18 cellular contexts compared by ENCODE assay signal in the genomic region with DNA sequence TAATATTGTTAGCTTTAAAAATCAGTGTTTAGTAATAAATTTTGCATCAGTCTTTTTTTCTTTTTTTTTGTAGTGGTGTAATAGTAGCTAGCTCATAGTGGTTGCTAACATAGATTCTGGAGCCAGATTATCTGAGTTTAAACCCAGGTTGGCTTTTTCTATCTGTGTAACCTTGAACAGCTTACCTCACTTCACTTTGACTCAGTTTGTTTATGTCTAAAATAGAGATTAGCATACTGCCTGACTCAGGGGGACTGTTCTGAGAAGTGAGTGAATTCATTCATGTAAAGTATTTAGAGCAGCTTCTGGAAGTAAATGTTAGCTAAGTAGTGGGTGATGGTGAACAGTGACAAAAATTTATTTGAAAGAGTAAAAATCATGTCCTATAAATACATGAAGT. TPM values are rescaled to one million over a fixed set of nuclear protein-coding genes. Genes with fewer than 3 reads are reported as not detected.
DNase-seq lines count a peak whose midpoint lies in the region; ATAC-seq and TF ChIP-seq lines count a peak whose summit lies in the region.
"Had no signal": no experiment of that assay in that cellular context is flagged by ENCODE, and none has a peak within 500 bp of the region (broad histone marks: within the 10 kb centered on the region; RNA-seq: fewer than 3 reads in every experiment).

No MANE protein-coding gene starts in this region.

- peaks cover 37% of the 10 kb centered on the region for H3K36me3 ChIP-seq in ACC112 (ENCODE audit: insufficient read depth, low read length)
- peaks cover 24% of the 10 kb centered on the region for H3K36me3 ChIP-seq in lower lobe of right lung

- H3K27ac ChIP-seq in ACC112 (ENCODE audit: low read depth, low read length) (peak overlapping the region; percentile 10; the same call in 1 of the 2 replicates), lower lobe of right lung (no peak overlapping the region)
- H3K27ac ChIP-seq: psoas muscle had no signal

- H3K27me3 ChIP-seq in ACC112 (ENCODE audit: insufficient read depth, low read length) (no peaks in the 10 kb centered on the region), lower lobe of right lung (ENCODE audit: low read depth) (no peaks in the 10 kb centered on the region)

- no peak for TF ChIP-seq CTCF in chondrocyte (IDR thresholded peaks at IDR 0.05)
- no peak for TF ChIP-seq CTCF in osteocyte (IDR thresholded peaks at IDR 0.05)
- TF ChIP-seq CTCF in lower lobe of right lung (IDR thresholded peaks at IDR 0.05) = no peak

- no peak overlapping the region for H3K4me3 ChIP-seq in ACC112 (ENCODE audit: low read depth, low read length)
- H3K4me3 ChIP-seq in lower lobe of right lung = no peak overlapping the region
- H3K4me3 ChIP-seq: psoas muscle had no signal

- H3K36me3 Mint-ChIP-seq in chondrocyte (ENCODE audit: low read depth) (peaks cover 26% of the 10 kb centered on the region), osteocyte (ENCODE audit: unreplicated experiment) (peaks cover 45% of the 10 kb centered on the region)

- intact Hi-C loops in lower lobe of right lung (cut with DNase I) = no loop called here
- intact Hi-C loops in posterior cingulate gyrus (cut with DNase I) = no loop called here

- H2AFZ ChIP-seq in ACC112 (ENCODE audit: low read length, unreplicated experiment) = no peak overlapping the region

- H3K9me3 Mint-ChIP-seq in chondrocyte (ENCODE audit: low read depth) (no peaks in the 10 kb centered on the region), osteocyte (ENCODE audit: unreplicated experiment) (no peaks in the 10 kb centered on the region)

- DNase-seq in M059J (ENCODE audit: low read depth) (peak; percentile 73), chondrocyte (ENCODE audit: low spot score) (no peak), osteocyte (ENCODE audit: extremely low spot score, unreplicated experiment) (no peak), NCI-H146 treated with DMSO at 0.1 percent for 48 hours (lab: John Stamatoyannopoulos, UW; ENCODE audit: unreplicated experiment) (no peak), lower lobe of right lung (no peak), posterior cingulate gyrus (no peak)
- DNase-seq: activated CD8-positive, alpha-beta memory T cell treated with anti-CD3 and anti-CD28 coated beads for 24 hours; activated naive CD4-positive, alpha-beta T cell treated with Interleukin-2 at 50 U/mL for 16 hours; hippocampal formation; left cardiac atrium; NCI-H187 treated with DMSO at 0.1 percent for 48 hours; NCI-H510A treated with DMSO at 0.1 percent for 48 hours; OCI-M1; psoas muscle; trophoblast cell had no signal

- peaks cover 49% of the 10 kb centered on the region for H3K79me2 ChIP-seq in ACC112 (ENCODE audit: control insufficient read depth, insufficient read depth, low read length, unreplicated experiment)

- H3K4me1 Mint-ChIP-seq in chondrocyte (ENCODE audit: low read depth) (peaks cover 76% of the 10 kb centered on the region), osteocyte (ENCODE audit: unreplicated experiment) (peaks cover 69% of the 10 kb centered on the region)

- ATAC-seq in GM18502 (IDR thresholded peaks at IDR 0.05; ENCODE audit: poor library complexity, unreplicated experiment) = no peak
- no peak for ATAC-seq in lower lobe of right lung
- ATAC-seq: esophagus mucosa, psoas muscle had no signal

- H3K27ac Mint-ChIP-seq in chondrocyte (ENCODE audit: unreplicated experiment) (peak overlapping the region; percentile 68), osteocyte (ENCODE audit: unreplicated experiment) (peak overlapping the region; percentile 55)

- H3K9me3 ChIP-seq in lower lobe of right lung = no peaks in the 10 kb centered on the region
- H3K9me3 ChIP-seq: psoas muscle had no signal

- H3K4me3 Mint-ChIP-seq in chondrocyte (ENCODE audit: unreplicated experiment) (no peak overlapping the region), osteocyte (ENCODE audit: unreplicated experiment) (no peak overlapping the region)

- H3K4me1 ChIP-seq in ACC112 (ENCODE audit: control insufficient read depth, insufficient read depth, low read length, unreplicated experiment) = peaks cover 48% of the 10 kb centered on the region
- H3K4me1 ChIP-seq in lower lobe of right lung = peaks cover 22% of the 10 kb centered on the region
- H3K4me1 ChIP-seq: psoas muscle had no signal

- no peaks in the 10 kb centered on the region for H3K27me3 Mint-ChIP-seq in chondrocyte (ENCODE audit: low read depth)
- no peaks in the 10 kb centered on the region for H3K27me3 Mint-ChIP-seq in osteocyte (ENCODE audit: unreplicated experiment)

RNA-seq across cellular contexts. Expression of a gene that starts 32.9 kb away (rescaled TPM):
- 5.5 and 6.2 TPM in 2 replicates for total RNA-seq in M059J (2014; rRNA removed; shearing (Covaris generic))
- 35.4 to 47.0 TPM (median 38.7 TPM) in 3 replicates for total RNA-seq in chondrocyte
- 60.0 and 65.7 TPM in 2 replicates for total RNA-seq in osteocyte
- total RNA-seq in lower lobe of right lung = 22.5 TPM
